In genomic region chr11:20770421-20770935, GRCh38 we compare ENCODE assay signal across 26 cellular contexts.
DNase-seq lines count a peak whose midpoint lies in the region; ATAC-seq lines count a peak whose summit lies in the region.
"Had no signal": no experiment of that assay in that cellular context is flagged by ENCODE, and none has a peak within 500 bp of the region (broad histone marks: within the 10 kb centered on the region; RNA-seq: fewer than 3 reads in every experiment).

No MANE protein-coding gene starts in this region.

- no peak overlapping the region for H3K4me2 ChIP-seq in mesenchymal stem cell (ENCODE audit: low read length, poor library complexity, severe bottlenecking)
- H3K4me2 ChIP-seq: BLaER1 had no signal

- no peak overlapping the region for H3K27ac ChIP-seq in mesenchymal stem cell (ENCODE audit: low read length, poor library complexity, severe bottlenecking)
- H3K27ac ChIP-seq: BLaER1, RWPE1 had no signal

- H2BK12ac ChIP-seq in mesenchymal stem cell (ENCODE audit: low read length in 2 of 2): no peak overlapping the region

- H3K14ac ChIP-seq in mesenchymal stem cell (ENCODE audit: low read length in 2 of 2): no peak overlapping the region

- no peak overlapping the region for H2BK5ac ChIP-seq in mesenchymal stem cell (ENCODE audit: low read depth, low read length, poor library complexity, severe bottlenecking)

- no peak overlapping the region for H2AFZ ChIP-seq in mesenchymal stem cell (ENCODE audit: low read depth, low read length)

- no peaks in the 10 kb centered on the region for H3K27me3 ChIP-seq in mesenchymal stem cell (ENCODE audit: control insufficient read depth in 1 of 2, insufficient read depth in 1 of 2, low read length in 2 of 2)
- H3K27me3 ChIP-seq: BLaER1 had no signal

- no peak overlapping the region for H2BK15ac ChIP-seq in mesenchymal stem cell (ENCODE audit: low read depth, poor library complexity, severe bottlenecking)

- no peak overlapping the region for H3K4me3 ChIP-seq in mesenchymal stem cell (ENCODE audit: insufficient read depth in 1 of 2, low read depth in 1 of 2, low read length in 2 of 2)
- H3K4me3 ChIP-seq: BLaER1, GM12878 had no signal

- no peaks in the 10 kb centered on the region for H3K4me1 ChIP-seq in mesenchymal stem cell (ENCODE audit: control insufficient read depth, insufficient read depth, low read depth, low read length)
- H3K4me1 ChIP-seq: BLaER1 had no signal

- no peak overlapping the region for H3K9ac ChIP-seq in mesenchymal stem cell (ENCODE audit: low read length)
- H3K9ac ChIP-seq: BLaER1 had no signal

- H3K4ac ChIP-seq in mesenchymal stem cell (ENCODE audit: low read depth in 1 of 2, low read length in 2 of 2): no peak overlapping the region

- H4K91ac ChIP-seq in mesenchymal stem cell (ENCODE audit: low read length): no peak overlapping the region

- no peak for ATAC-seq in HG03469 (IDR thresholded peaks at IDR 0.05; ENCODE audit: unreplicated experiment)
- ATAC-seq: GM12878, Panc1, T-helper 17 cell had no signal

- DNase-seq in NCI-H82 (lab: John Stamatoyannopoulos, UW): peak; percentile 62
- no peak for DNase-seq in NCI-H82 treated with DMSO at 0.1 percent for 48 hours (lab: John Stamatoyannopoulos, UW; ENCODE audit: unreplicated experiment)
- peak; percentile 75 for DNase-seq in NCI-H1417 treated with DMSO at 0.1 percent for 48 hours (lab: John Stamatoyannopoulos, UW)
- peak; percentile 89 for DNase-seq in NCI-H748 treated with DMSO at 0.1 percent for 48 hours (lab: John Stamatoyannopoulos, UW)
- DNase-seq in foreskin melanocyte: peak; percentile 83
- DNase-seq in C1 segment of cervical spinal cord (lab: John Stamatoyannopoulos, UW): no peak
- DNase-seq in mesenchymal stem cell: no peak
- DNase-seq: CD4-positive, alpha-beta T cell; DMS 273 treated with DMSO at 0.1 percent for 48 hours; DMS79; EL; GDM1; HCEC 1CT; Karpas-422; NCI-H1092; NCI-H187; NCI-H2227 treated with DMSO at 0.1 percent for 48 hours; NCI-H526 treated with DMSO at 0.1 percent for 48 hours; SHP77; T-helper 17 cell; T1000 had no signal

- no peak overlapping the region for H3K18ac ChIP-seq in mesenchymal stem cell (ENCODE audit: low read depth in 1 of 2, low read length in 2 of 2)

- no peaks in the 10 kb centered on the region for H3K36me3 ChIP-seq in mesenchymal stem cell (ENCODE audit: control insufficient read depth in 1 of 2, insufficient read depth in 2 of 2, low read depth in 1 of 2, low read length in 2 of 2)
- H3K36me3 ChIP-seq: BLaER1 had no signal

- H4K8ac ChIP-seq in mesenchymal stem cell (ENCODE audit: low read length): no peak overlapping the region

- H2AK5ac ChIP-seq in mesenchymal stem cell (ENCODE audit: low read length, severe bottlenecking): no peak overlapping the region

- H3K79me1 ChIP-seq in mesenchymal stem cell (replicated peaks; ENCODE audit: low read length, poor library complexity, severe bottlenecking): no peaks in the 10 kb centered on the region

- H2BK120ac ChIP-seq in mesenchymal stem cell (ENCODE audit: low read depth, low read length): no peak overlapping the region

- H3K9me3 ChIP-seq in mesenchymal stem cell (ENCODE audit: control insufficient read depth, low read length): no peaks in the 10 kb centered on the region
- H3K9me3 ChIP-seq: BLaER1 had no signal

- 76% methylated on average over 1 of the region's 1 CpG for WGBS in mesenchymal stem cell

- H3K23ac ChIP-seq in mesenchymal stem cell (ENCODE audit: low read length in 2 of 2): no peak overlapping the region

Comparison
In these comparisons a context has a peak if more than half of its experiments do, and no peak if none do; other contexts are left out.
1. DNase-seq: peak in NCI-H82 (single experiment), NCI-H1417 treated with DMSO at 0.1 percent for 48 hours (single experiment), NCI-H748 treated with DMSO at 0.1 percent for 48 hours (single experiment) and foreskin melanocyte (single experiment); none in NCI-H82 treated with DMSO at 0.1 percent for 48 hours (single experiment), C1 segment of cervical spinal cord (0 of 14) and mesenchymal stem cell (single experiment).